In genomic region chr20:24998631-24999445, GRCh38 we compare ENCODE assay signal across 2 cellular contexts.
TF ChIP-seq lines count a peak whose summit lies in the region.

No MANE protein-coding gene starts in this region.

TF ChIP-seq in IMR-90, 13 proteins besides CTCF, POLR2A, EP300 and RAD21:
- TF ChIP-seq RFX5 (IDR thresholded peaks at IDR 0.05; ENCODE audit: low read depth, low read length) (no peak), CHD1 (IDR thresholded peaks at IDR 0.05; ENCODE audit: low read depth, low read length) (no peak), MAFK (IDR thresholded peaks at IDR 0.05; ENCODE audit: low read depth, low read length) (no peak), ELK1 (IDR thresholded peaks at IDR 0.05; ENCODE audit: borderline replicate concordance, low read depth, low read length) (no peak), BHLHE40 (IDR thresholded peaks at IDR 0.05; ENCODE audit: low read depth, low read length) (no peak), MXI1 (IDR thresholded peaks at IDR 0.05; ENCODE audit: borderline replicate concordance, low read depth, low read length) (no peak), RCOR1 (IDR thresholded peaks at IDR 0.05; ENCODE audit: insufficient replicate concordance, low read length) (no peak), FOS (IDR thresholded peaks at IDR 0.05; ENCODE audit: low read depth, low read length) (no peak), NFE2L2 (IDR thresholded peaks at IDR 0.05; ENCODE audit: low read depth, low read length) (no peak), MAZ (IDR thresholded peaks at IDR 0.05; ENCODE audit: borderline replicate concordance, low read depth, low read length) (no peak), SMC3 (IDR thresholded peaks at IDR 0.05; ENCODE audit: low read depth, low read length) (no peak), CEBPB (IDR thresholded peaks at IDR 0.05; ENCODE audit: low read depth, low read length) (no peak)
- TF ChIP-seq, protein P1, sequence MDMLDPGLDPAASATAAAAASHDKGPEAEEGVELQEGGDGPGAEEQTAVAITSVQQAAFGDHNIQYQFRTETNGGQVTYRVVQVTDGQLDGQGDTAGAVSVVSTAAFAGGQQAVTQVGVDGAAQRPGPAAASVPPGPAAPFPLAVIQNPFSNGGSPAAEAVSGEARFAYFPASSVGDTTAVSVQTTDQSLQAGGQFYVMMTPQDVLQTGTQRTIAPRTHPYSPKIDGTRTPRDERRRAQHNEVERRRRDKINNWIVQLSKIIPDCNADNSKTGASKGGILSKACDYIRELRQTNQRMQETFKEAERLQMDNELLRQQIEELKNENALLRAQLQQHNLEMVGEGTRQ (IDR thresholded peaks at IDR 0.05; ENCODE audit: low read depth, low read length) = no peak
TF ChIP-seq in IMR-90: peak in this region for 0.

TF ChIP-seq in SK-N-SH, 30 proteins besides CTCF, POLR2A, EP300 and RAD21:
- TF ChIP-seq CHD2 (IDR thresholded peaks at IDR 0.05; ENCODE audit: low read length, partially characterized antibody) = no peak
- no peak for TF ChIP-seq RXRA (IDR thresholded peaks at IDR 0.05; ENCODE audit: borderline replicate concordance, low read depth)
- no peak for TF ChIP-seq GATA2 (CRISPR knock-in tag; IDR thresholded peaks at IDR 0.05)
- TF ChIP-seq, protein P2, sequence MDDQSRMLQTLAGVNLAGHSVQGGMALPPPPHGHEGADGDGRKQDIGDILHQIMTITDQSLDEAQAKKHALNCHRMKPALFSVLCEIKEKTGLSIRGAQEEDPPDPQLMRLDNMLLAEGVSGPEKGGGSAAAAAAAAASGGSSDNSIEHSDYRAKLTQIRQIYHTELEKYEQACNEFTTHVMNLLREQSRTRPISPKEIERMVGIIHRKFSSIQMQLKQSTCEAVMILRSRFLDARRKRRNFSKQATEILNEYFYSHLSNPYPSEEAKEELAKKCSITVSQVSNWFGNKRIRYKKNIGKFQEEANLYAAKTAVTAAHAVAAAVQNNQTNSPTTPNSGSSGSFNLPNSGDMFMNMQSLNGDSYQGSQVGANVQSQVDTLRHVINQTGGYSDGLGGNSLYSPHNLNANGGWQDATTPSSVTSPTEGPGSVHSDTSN (IDR thresholded peaks at IDR 0.05) = no peak
- TF ChIP-seq SIN3A (IDR thresholded peaks at IDR 0.05; ENCODE audit: borderline replicate concordance, low read depth, low read length) = no peak
- TF ChIP-seq SMC3 (IDR thresholded peaks at IDR 0.05; ENCODE audit: low read depth, low read length) = no peak
- no peak for TF ChIP-seq MEF2A (IDR thresholded peaks at IDR 0.05; ENCODE audit: borderline replicate concordance, low read depth)
- TF ChIP-seq, protein P3, sequence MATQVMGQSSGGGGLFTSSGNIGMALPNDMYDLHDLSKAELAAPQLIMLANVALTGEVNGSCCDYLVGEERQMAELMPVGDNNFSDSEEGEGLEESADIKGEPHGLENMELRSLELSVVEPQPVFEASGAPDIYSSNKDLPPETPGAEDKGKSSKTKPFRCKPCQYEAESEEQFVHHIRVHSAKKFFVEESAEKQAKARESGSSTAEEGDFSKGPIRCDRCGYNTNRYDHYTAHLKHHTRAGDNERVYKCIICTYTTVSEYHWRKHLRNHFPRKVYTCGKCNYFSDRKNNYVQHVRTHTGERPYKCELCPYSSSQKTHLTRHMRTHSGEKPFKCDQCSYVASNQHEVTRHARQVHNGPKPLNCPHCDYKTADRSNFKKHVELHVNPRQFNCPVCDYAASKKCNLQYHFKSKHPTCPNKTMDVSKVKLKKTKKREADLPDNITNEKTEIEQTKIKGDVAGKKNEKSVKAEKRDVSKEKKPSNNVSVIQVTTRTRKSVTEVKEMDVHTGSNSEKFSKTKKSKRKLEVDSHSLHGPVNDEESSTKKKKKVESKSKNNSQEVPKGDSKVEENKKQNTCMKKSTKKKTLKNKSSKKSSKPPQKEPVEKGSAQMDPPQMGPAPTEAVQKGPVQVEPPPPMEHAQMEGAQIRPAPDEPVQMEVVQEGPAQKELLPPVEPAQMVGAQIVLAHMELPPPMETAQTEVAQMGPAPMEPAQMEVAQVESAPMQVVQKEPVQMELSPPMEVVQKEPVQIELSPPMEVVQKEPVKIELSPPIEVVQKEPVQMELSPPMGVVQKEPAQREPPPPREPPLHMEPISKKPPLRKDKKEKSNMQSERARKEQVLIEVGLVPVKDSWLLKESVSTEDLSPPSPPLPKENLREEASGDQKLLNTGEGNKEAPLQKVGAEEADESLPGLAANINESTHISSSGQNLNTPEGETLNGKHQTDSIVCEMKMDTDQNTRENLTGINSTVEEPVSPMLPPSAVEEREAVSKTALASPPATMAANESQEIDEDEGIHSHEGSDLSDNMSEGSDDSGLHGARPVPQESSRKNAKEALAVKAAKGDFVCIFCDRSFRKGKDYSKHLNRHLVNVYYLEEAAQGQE (IDR thresholded peaks at IDR 0.05; ENCODE audit: low read depth, low read length) = no peak
- no peak for TF ChIP-seq EZH2phosphoT487 (IDR thresholded peaks at IDR 0.05; ENCODE audit: borderline replicate concordance, low read depth)
- TF ChIP-seq, protein P1 (IDR thresholded peaks at IDR 0.05; ENCODE audit: borderline replicate concordance, low read depth, low read length) = no peak
- no peak for TF ChIP-seq NFIC (IDR thresholded peaks at IDR 0.05; ENCODE audit: borderline replicate concordance)
- no peak for TF ChIP-seq ELF1 (IDR thresholded peaks at IDR 0.05)
- TF ChIP-seq TAF1 (IDR thresholded peaks at IDR 0.05; ENCODE audit: borderline replicate concordance, low read depth, low read length) = no peak
